12 cellular contexts compared by ENCODE assay signal in the genomic region with DNA sequence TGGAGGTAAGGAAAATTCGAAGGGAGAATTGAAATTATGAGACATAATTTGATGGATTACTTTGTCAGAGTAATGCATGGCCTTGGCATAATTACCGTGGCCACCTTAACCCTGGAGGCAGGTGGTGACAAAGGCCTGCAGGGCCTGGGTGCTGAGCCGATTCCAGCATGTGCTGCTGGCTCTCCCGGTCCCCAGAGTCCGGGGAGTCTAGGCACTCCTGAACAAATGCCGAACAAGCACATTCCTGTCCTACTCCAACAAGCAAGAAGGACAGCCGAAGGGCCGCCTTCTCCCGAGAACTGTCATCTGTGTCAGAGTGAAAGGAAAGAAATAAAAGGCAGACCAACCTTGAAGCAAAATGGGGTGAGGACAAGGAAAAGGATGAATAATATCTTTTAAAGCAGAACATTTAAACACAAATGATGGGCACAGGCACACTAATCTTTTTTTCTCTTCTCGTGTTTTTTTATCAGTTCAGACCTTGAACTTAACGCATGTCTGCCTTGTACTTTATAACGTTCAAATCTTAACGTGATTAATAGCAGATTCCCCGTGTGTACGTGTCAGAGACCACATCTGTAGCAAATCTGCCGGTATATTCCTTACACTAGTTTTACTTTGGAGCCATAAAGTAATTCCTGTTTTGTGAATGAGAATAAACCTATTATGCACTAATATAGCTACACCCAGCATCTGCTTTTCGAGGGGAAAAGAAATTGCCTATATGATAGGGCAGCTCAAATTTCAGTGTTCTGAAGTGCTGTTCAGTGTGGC.
DNase-seq lines count a peak whose midpoint lies in the region; ATAC-seq and TF ChIP-seq lines count a peak whose summit lies in the region.
"Had no signal": no experiment of that assay in that cellular context is flagged by ENCODE, and none has a peak within 500 bp of the region (broad histone marks: within the 10 kb centered on the region; RNA-seq: fewer than 3 reads in every experiment).

No MANE protein-coding gene starts in this region.

- H4K12ac ChIP-seq in trophoblast cell (ENCODE audit: low read depth, low read length), result no peak overlapping the region

- POLR2A ChIA-PET in CD8-positive, alpha-beta T cell (lab: Charles Lee), result no interaction called here

- H3K4me3 ChIP-seq in trophoblast cell (ENCODE audit: low read depth, low read length), result no peak overlapping the region
- no peak overlapping the region for H3K4me3 ChIP-seq in CD8-positive, alpha-beta T cell (ENCODE audit: low read depth, low read length)

- H3K9ac ChIP-seq in trophoblast cell (ENCODE audit: low read length), result no peak overlapping the region

- CTCF ChIA-PET in CD8-positive, alpha-beta T cell (lab: Charles Lee), result no interaction called here

- ATAC-seq in HG02763 (IDR thresholded peaks at IDR 0.05; ENCODE audit: unreplicated experiment), result no peak
- no peak for ATAC-seq in CD8-positive, alpha-beta T cell
- ATAC-seq: activated naive CD4-positive, alpha-beta T cell treated with anti-CD3 and anti-CD28 coated beads, Interleukin-2, amount 50 U/mL, for 72 hours; natural killer cell treated with Interleukin-12 subunit alpha and Interleukin-12 subunit beta and Interleukin-15 and Interleukin-18, amount 100 ng/mL, for 72 hours had no signal

- no peaks in the 10 kb centered on the region for H3K36me3 ChIP-seq in trophoblast cell (ENCODE audit: control insufficient read depth in 1 of 2, insufficient read depth in 2 of 2, low read length in 2 of 2)
- H3K36me3 ChIP-seq in CD8-positive, alpha-beta T cell (ENCODE audit: insufficient read depth, low read length), result no peaks in the 10 kb centered on the region

- H2BK120ac ChIP-seq in trophoblast cell (ENCODE audit: insufficient read depth, low read length, poor library complexity), result peak overlapping the region; percentile 24

- H3K36me3 Mint-ChIP-seq in glutamatergic neuron (ENCODE audit: unreplicated experiment), result peaks cover 4% of the 10 kb centered on the region
- H3K36me3 Mint-ChIP-seq in CD8-positive, alpha-beta T cell, result peaks cover 27% of the 10 kb centered on the region
- H3K36me3 Mint-ChIP-seq: natural killer cell treated with Interleukin-12 subunit alpha and Interleukin-12 subunit beta and Interleukin-15 and Interleukin-18, amount 100 ng/mL, for 72 hours had no signal

- H3K9me3 ChIP-seq in trophoblast cell (ENCODE audit: insufficient read depth, low read depth, low read length), result no peaks in the 10 kb centered on the region
- H3K9me3 ChIP-seq in CD8-positive, alpha-beta T cell (ENCODE audit: low read length), result no peaks in the 10 kb centered on the region

- H3K27me3 Mint-ChIP-seq in glutamatergic neuron (ENCODE audit: unreplicated experiment), result no peaks in the 10 kb centered on the region
- no peaks in the 10 kb centered on the region for H3K27me3 Mint-ChIP-seq in CD8-positive, alpha-beta T cell (ENCODE audit: low read depth)
- H3K27me3 Mint-ChIP-seq: natural killer cell treated with Interleukin-12 subunit alpha and Interleukin-12 subunit beta and Interleukin-15 and Interleukin-18, amount 100 ng/mL, for 72 hours had no signal

- H3K27ac Mint-ChIP-seq in glutamatergic neuron (ENCODE audit: unreplicated experiment), result no peak overlapping the region
- no peak overlapping the region for H3K27ac Mint-ChIP-seq in CD8-positive, alpha-beta T cell
- H3K27ac Mint-ChIP-seq: activated naive CD4-positive, alpha-beta T cell treated with anti-CD3 and anti-CD28 coated beads, Interleukin-2, amount 50 U/mL, for 72 hours; natural killer cell treated with Interleukin-12 subunit alpha and Interleukin-12 subunit beta and Interleukin-15 and Interleukin-18, amount 100 ng/mL, for 72 hours had no signal

- H3K23ac ChIP-seq in trophoblast cell (ENCODE audit: low read length), result no peak overlapping the region

- H3K4ac ChIP-seq in trophoblast cell (ENCODE audit: low read depth, low read length), result no peak overlapping the region

- no peak overlapping the region for H4K91ac ChIP-seq in trophoblast cell (ENCODE audit: low read depth, low read length)

- H2BK5ac ChIP-seq in trophoblast cell (ENCODE audit: low read depth, low read length, poor library complexity), result no peak overlapping the region

- H3K18ac ChIP-seq in trophoblast cell (ENCODE audit: low read length), result peak overlapping the region; percentile 66

- peaks cover 8% of the 10 kb centered on the region for H3K79me1 ChIP-seq in trophoblast cell (ENCODE audit: low read length)

- peak; percentile 47 to 81 (median 55) for DNase-seq in NCI-H1417 (lab: John Stamatoyannopoulos, UW)
- DNase-seq in NCI-H1417 treated with DMSO at 0.1 percent for 48 hours (lab: John Stamatoyannopoulos, UW), result no peak
- DNase-seq in NCI-H510A treated with DMSO at 0.1 percent for 48 hours (lab: John Stamatoyannopoulos, UW), result peak; percentile 78
- peak; percentile 20 for DNase-seq in glutamatergic neuron
- DNase-seq in trophoblast cell, result peak in 1 of 2 donors; percentile 47
- no peak for DNase-seq in CD8-positive, alpha-beta T cell
- no peak for DNase-seq in LoVo (ENCODE audit: low spot score)
- DNase-seq: KBM-7, NCI-H226 had no signal

- peaks cover 7 to 10% of the 10 kb centered on the region in 2 experiments for H3K4me1 ChIP-seq in trophoblast cell (ENCODE audit: control insufficient read depth in 1 of 2, insufficient read depth in 2 of 2, low read length in 2 of 2)
- H3K4me1 ChIP-seq in CD8-positive, alpha-beta T cell (ENCODE audit: insufficient read depth, low read length), result no peaks in the 10 kb centered on the region

- no peak overlapping the region for H2BK12ac ChIP-seq in trophoblast cell (ENCODE audit: low read length)

- WGBS in trophoblast cell (ENCODE audit: extremely low coverage, insufficient coverage, insufficient read length), result no CpG with 5 or more reads among the region's 17 CpGs

- H3K9me3 Mint-ChIP-seq in glutamatergic neuron (ENCODE audit: unreplicated experiment), result no peaks in the 10 kb centered on the region
- H3K9me3 Mint-ChIP-seq in CD8-positive, alpha-beta T cell, result peaks cover 14% of the 10 kb centered on the region
- H3K9me3 Mint-ChIP-seq: natural killer cell treated with Interleukin-12 subunit alpha and Interleukin-12 subunit beta and Interleukin-15 and Interleukin-18, amount 100 ng/mL, for 72 hours had no signal

- H2AFZ ChIP-seq in trophoblast cell (ENCODE audit: insufficient read depth, low read length, poor library complexity), result no peak overlapping the region

- H2AK5ac ChIP-seq in trophoblast cell (ENCODE audit: low read length), result no peak overlapping the region

- no peak overlapping the region for H3K4me2 ChIP-seq in trophoblast cell (ENCODE audit: low read length)

- no peak overlapping the region for H3K14ac ChIP-seq in trophoblast cell (ENCODE audit: low read length)

- peaks cover 21% of the 10 kb centered on the region for H3K4me1 Mint-ChIP-seq in glutamatergic neuron (ENCODE audit: low read depth, unreplicated experiment)
- H3K4me1 Mint-ChIP-seq in CD8-positive, alpha-beta T cell (ENCODE audit: low read depth), result no peaks in the 10 kb centered on the region

- H3K27me3 ChIP-seq in trophoblast cell (ENCODE audit: insufficient read depth, low read length), result no peaks in the 10 kb centered on the region
- no peaks in the 10 kb centered on the region for H3K27me3 ChIP-seq in CD8-positive, alpha-beta T cell (ENCODE audit: insufficient read depth, low read length)

- no peak overlapping the region for H4K8ac ChIP-seq in trophoblast cell (ENCODE audit: low read depth, low read length)

- peak overlapping the region; percentile 17 for H3K4me3 Mint-ChIP-seq in glutamatergic neuron (ENCODE audit: unreplicated experiment)
- no peak overlapping the region for H3K4me3 Mint-ChIP-seq in CD8-positive, alpha-beta T cell
- H3K4me3 Mint-ChIP-seq: natural killer cell treated with Interleukin-12 subunit alpha and Interleukin-12 subunit beta and Interleukin-15 and Interleukin-18, amount 100 ng/mL, for 72 hours had no signal

- no peaks in the 10 kb centered on the region for H3K79me2 ChIP-seq in trophoblast cell (ENCODE audit: control insufficient read depth, insufficient read depth, low read length, poor library complexity)

- intact Hi-C loops in CD8-positive, alpha-beta T cell (cut with DNase I, micrococcal nuclease), result no loop called here

- TF ChIP-seq CTCF in glutamatergic neuron (IDR thresholded peaks at IDR 0.05; ENCODE audit: partially characterized antibody, unreplicated experiment), result no peak
- no peak for TF ChIP-seq CTCF in CD8-positive, alpha-beta T cell (IDR thresholded peaks at IDR 0.05)

- H3K27ac ChIP-seq in trophoblast cell (ENCODE audit: low read depth, low read length), result peak overlapping the region; percentile 27
- no peak overlapping the region for H3K27ac ChIP-seq in CD8-positive, alpha-beta T cell (ENCODE audit: low read depth, low read length)

Comparison
In these comparisons a context has a peak if more than half of its experiments do, and no peak if none do; other contexts are left out.
1. DNase-seq: peak in NCI-H1417 (3 of 3), NCI-H510A treated with DMSO at 0.1 percent for 48 hours (single experiment) and glutamatergic neuron (single experiment); none in NCI-H1417 treated with DMSO at 0.1 percent for 48 hours (single experiment), CD8-positive, alpha-beta T cell (0 of 7) and LoVo (single experiment).